In genomic region chr20:62245911-62246280, GRCh38 we compare ENCODE assay signal across 21 cellular contexts. TPM values are rescaled to one million over a fixed set of nuclear protein-coding genes. Genes with fewer than 3 reads are reported as not detected.
"Had no signal": no experiment of that assay in that cellular context is flagged by ENCODE, and none has a peak within 500 bp of the region (broad histone marks: within the 10 kb centered on the region; RNA-seq: fewer than 3 reads in every experiment).

No MANE protein-coding gene starts in this region.

- H3K27me3 ChIP-seq: brain microvascular endothelial cell, sigmoid colon, suprapubic skin had no signal

- ATAC-seq: lower lobe of right lung had no signal

- H3K27ac ChIP-seq: brain microvascular endothelial cell, lower lobe of right lung, prostate gland, sigmoid colon had no signal

- DNase-seq: activated CD4-positive, alpha-beta T cell treated with anti-CD3 and anti-CD28 coated beads, Interleukin-2, amount 50 U/mL, for 1 hour; activated CD4-positive, CD25-positive, alpha-beta regulatory T cell; activated naive CD4-positive, alpha-beta T cell treated with anti-CD3 and anti-CD28 coated beads, Interleukin-2, amount 10 ng/mL, durations not matched to agents 7 days and 5 days; activated T-cell treated with anti-CD3 and anti-CD28 coated beads for 4 hours; brain microvascular endothelial cell; head of caudate nucleus; lower lobe of right lung; naive B cell; nucleus accumbens; sigmoid colon; stimulated activated CD4-positive, alpha-beta T cell treated with anti-CD3 and anti-CD28 coated beads, Interleukin-12 subunit alpha, Interleukin-12 subunit beta, amount 100 ng/mL, for 4 hours; stimulated activated naive CD4-positive, alpha-beta T cell treated with Interleukin-2 at 50 U/mL for 16 hours had no signal

- H3K4me3 ChIP-seq: lower lobe of right lung, prostate gland, sigmoid colon, suprapubic skin had no signal

- H3K9me3 ChIP-seq: lower lobe of right lung, prostate gland, sigmoid colon, suprapubic skin had no signal

- H3K36me3 ChIP-seq: prostate gland had no signal

RNA-seq across cellular contexts. Expression of gene HRH3, which starts 25.8 kb away (rescaled TPM):
- total RNA-seq: activated CD8-positive, alpha-beta memory T cell treated with anti-CD3 and anti-CD28 coated beads for 36 hours; activated T-helper 2 cell treated with anti-CD3 and anti-CD28 coated beads, Interferon-gamma antibody, Interleukin-2, Interleukin-4, amounts not matched to agents 10 μg/mL and 5 μg/mL and 100 μg/mL, durations not matched to agents 14 hours and 24 hours and 36 hours; chondrocyte; dermis microvascular lymphatic vessel endothelial cell; esophagus mucosa; fibroblast of villous mesenchyme; kidney epithelial cell; lower lobe of right lung; sigmoid colon; suprapubic skin had no signal
- polyA plus RNA-seq: sigmoid colon had no signal
